18 cellular contexts compared by ENCODE assay signal in the genomic region with DNA sequence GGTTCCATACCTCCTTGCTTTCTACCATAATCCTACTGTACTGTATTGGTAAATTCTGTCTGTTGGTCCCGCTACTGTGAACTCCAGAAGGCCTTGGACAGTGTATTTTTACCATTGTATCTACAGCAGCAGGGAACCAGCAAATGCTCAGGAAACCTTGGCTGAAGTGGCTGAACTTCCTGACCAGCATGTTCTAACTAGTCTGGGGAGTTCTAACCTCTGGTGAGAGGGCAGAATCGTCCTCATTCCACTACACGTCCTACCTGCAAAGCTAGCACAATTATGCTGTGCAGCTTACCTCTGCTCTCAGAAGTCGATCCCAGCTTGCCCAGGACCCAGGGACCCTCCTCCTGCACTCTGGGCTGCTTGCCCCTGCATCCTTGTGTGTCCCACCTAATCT.
DNase-seq lines count a peak whose midpoint lies in the region; ATAC-seq and TF ChIP-seq lines count a peak whose summit lies in the region.
"Had no signal": no experiment of that assay in that cellular context is flagged by ENCODE, and none has a peak within 500 bp of the region (broad histone marks: within the 10 kb centered on the region; RNA-seq: fewer than 3 reads in every experiment).

No MANE protein-coding gene starts in this region.

- H3K36me3 Mint-ChIP-seq in MCF 10A (ENCODE audit: insufficient read depth, unreplicated experiment), result no peaks in the 10 kb centered on the region
- H3K36me3 Mint-ChIP-seq: CD14-positive monocyte; CD4-positive, alpha-beta memory T cell had no signal

- ATAC-seq in foreskin keratinocyte (peak; percentile 33), GM21723 (IDR thresholded peaks at IDR 0.05; ENCODE audit: unreplicated experiment) (no peak)
- ATAC-seq: A549 had no signal

- H3K4me3 ChIP-seq in breast epithelium, result no peak overlapping the region
- H3K4me3 ChIP-seq: A549, BLaER1, HAP-1 had no signal

- no peaks in the 10 kb centered on the region for H3K27me3 ChIP-seq in breast epithelium
- no peaks in the 10 kb centered on the region for H3K27me3 ChIP-seq in foreskin keratinocyte
- H3K27me3 ChIP-seq: BLaER1 had no signal

- H3K27me3 Mint-ChIP-seq in MCF 10A (ENCODE audit: insufficient read depth, unreplicated experiment), result no peaks in the 10 kb centered on the region

- no TSS peak for BruUV-seq in MCF 10A (replicated peaks; lab: Mats Ljungman, UMichigan)

- intact Hi-C loops in MCF 10A (cut with micrococcal nuclease) (loop anchor here (2.0 kb wide), 1 partner anchor 511 kb away; no protein-coding TSS in a partner anchor), breast epithelium (cut with DNase I; ENCODE audit: low total_unique reads) (no loop called here)

- POLR2A ChIA-PET in MCF 10A (lab: Yijun Ruan, JAX), result interaction anchor here (1.7 kb wide), 1 partner anchor 11 kb away, joined by 10 read pairs; no protein-coding TSS in a partner anchor

- TF ChIP-seq POLR2A in breast epithelium (IDR thresholded peaks at IDR 0.05), result no peak

- H3K9me3 ChIP-seq in breast epithelium, result no peaks in the 10 kb centered on the region
- H3K9me3 ChIP-seq: A549, BLaER1, HAP-1 had no signal

- H3K4me1 ChIP-seq in breast epithelium, result no peaks in the 10 kb centered on the region
- H3K4me1 ChIP-seq in foreskin keratinocyte, result peaks cover 6% of the 10 kb centered on the region
- H3K4me1 ChIP-seq: A549, HAP-1 had no signal

- H3K27ac ChIP-seq in breast epithelium (no peak overlapping the region), epithelial cell of prostate (peak overlapping the region; percentile 32), foreskin keratinocyte (no peak overlapping the region)
- H3K27ac ChIP-seq: 22Rv1, A549, BLaER1, HL-60 had no signal

- CTCF ChIA-PET in MCF 10A (lab: Yijun Ruan, JAX), result interaction anchor here (0.6 to 1.8 kb wide), 6 partner anchors 11 to 512 kb away, joined by 3 to 9 read pairs (median 3); no protein-coding TSS in a partner anchor

- DNase-seq in MCF 10A (ENCODE audit: unreplicated experiment) (peak; percentile 41), breast epithelium (ENCODE audit: low spot score in 2 of 2) (no peak), epithelial cell of prostate (ENCODE audit: low read depth, low spot score) (no peak), foreskin keratinocyte (peak in 1 of 2 donors; percentile 50), MV-4-11 (lab: John Stamatoyannopoulos, UW) (no peak), AML-193 (lab: John Stamatoyannopoulos, UW) (no peak)
- DNase-seq: CD4-positive, alpha-beta memory T cell; DMS153; DMS79; GDM1; IMR-90 had no signal

- H3K4me1 Mint-ChIP-seq in MCF 10A (ENCODE audit: insufficient read depth, unreplicated experiment), result peaks cover 35% of the 10 kb centered on the region
- H3K4me1 Mint-ChIP-seq: CD14-positive monocyte; CD4-positive, alpha-beta memory T cell had no signal

- no peaks in the 10 kb centered on the region for H3K36me3 ChIP-seq in breast epithelium
- H3K36me3 ChIP-seq: HAP-1 had no signal

- no peak overlapping the region for H3K4me3 Mint-ChIP-seq in MCF 10A (ENCODE audit: unreplicated experiment)
- H3K4me3 Mint-ChIP-seq: CD14-positive monocyte; CD4-positive, alpha-beta memory T cell had no signal

- no peaks in the 10 kb centered on the region for H3K9me3 Mint-ChIP-seq in MCF 10A (ENCODE audit: unreplicated experiment)

- no peak for TF ChIP-seq CTCF in MCF 10A (IDR thresholded peaks at IDR 0.05; ENCODE audit: unreplicated experiment)
- no peak for TF ChIP-seq CTCF in breast epithelium (IDR thresholded peaks at IDR 0.05)
- no peak for TF ChIP-seq CTCF in foreskin keratinocyte (conservative IDR thresholded peaks at IDR 0.05)

- H3K27ac Mint-ChIP-seq in MCF 10A (ENCODE audit: low read depth, unreplicated experiment), result no peak overlapping the region
- H3K27ac Mint-ChIP-seq: CD14-positive monocyte; CD4-positive, alpha-beta memory T cell had no signal
